1 cellular context compared by ENCODE assay signal in the genomic region with DNA sequence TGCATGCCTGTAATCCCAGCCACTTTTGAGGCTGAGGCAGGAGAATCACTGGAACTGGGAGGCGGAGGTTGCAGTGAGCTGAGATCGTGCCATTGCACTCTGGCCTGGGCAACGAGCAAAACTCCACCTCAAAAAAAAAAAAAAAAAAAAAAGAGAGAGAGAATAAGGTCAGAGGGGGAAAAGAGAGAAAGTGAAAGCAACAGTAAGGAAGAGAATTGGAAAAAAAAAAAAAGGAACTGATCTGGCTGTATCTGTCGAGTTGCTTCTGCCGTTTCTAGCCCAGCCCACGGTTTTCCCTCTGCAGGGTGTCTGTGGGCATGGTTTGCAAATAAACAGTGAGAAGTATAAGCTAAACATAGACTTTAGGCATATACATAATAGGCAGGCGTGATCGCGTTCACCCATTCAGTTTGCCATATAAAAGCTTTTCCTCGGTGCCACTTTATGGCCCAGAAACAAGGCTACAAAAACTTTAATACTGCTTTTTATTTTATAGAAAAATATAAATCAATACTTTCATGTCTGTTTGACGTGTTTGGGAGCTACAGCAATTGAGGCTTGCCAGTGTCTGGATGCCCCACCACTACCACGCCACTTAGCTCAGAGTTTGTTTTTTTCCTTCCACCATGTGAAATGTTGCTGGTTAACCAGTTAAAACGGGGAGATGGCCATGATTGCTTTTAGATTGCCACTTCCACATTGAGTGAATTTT.
TF ChIP-seq lines count a peak whose summit lies in the region.

No MANE protein-coding gene starts in this region.

TF ChIP-seq in HepG2, 621 proteins besides CTCF, POLR2A, EP300 and RAD21 (continued from another document):
- TF ChIP-seq, protein P1, sequence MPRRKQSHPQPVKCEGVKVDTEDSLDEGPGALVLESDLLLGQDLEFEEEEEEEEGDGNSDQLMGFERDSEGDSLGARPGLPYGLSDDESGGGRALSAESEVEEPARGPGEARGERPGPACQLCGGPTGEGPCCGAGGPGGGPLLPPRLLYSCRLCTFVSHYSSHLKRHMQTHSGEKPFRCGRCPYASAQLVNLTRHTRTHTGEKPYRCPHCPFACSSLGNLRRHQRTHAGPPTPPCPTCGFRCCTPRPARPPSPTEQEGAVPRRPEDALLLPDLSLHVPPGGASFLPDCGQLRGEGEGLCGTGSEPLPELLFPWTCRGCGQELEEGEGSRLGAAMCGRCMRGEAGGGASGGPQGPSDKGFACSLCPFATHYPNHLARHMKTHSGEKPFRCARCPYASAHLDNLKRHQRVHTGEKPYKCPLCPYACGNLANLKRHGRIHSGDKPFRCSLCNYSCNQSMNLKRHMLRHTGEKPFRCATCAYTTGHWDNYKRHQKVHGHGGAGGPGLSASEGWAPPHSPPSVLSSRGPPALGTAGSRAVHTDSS (CRISPR knock-in tag; conservative IDR thresholded peaks at IDR 0.05), result no peak
- no peak for TF ChIP-seq RELA (CRISPR knock-in tag; IDR thresholded peaks at IDR 0.05)
